Comparison of ENCODE assay signal across 1 cellular context in the genomic region with DNA sequence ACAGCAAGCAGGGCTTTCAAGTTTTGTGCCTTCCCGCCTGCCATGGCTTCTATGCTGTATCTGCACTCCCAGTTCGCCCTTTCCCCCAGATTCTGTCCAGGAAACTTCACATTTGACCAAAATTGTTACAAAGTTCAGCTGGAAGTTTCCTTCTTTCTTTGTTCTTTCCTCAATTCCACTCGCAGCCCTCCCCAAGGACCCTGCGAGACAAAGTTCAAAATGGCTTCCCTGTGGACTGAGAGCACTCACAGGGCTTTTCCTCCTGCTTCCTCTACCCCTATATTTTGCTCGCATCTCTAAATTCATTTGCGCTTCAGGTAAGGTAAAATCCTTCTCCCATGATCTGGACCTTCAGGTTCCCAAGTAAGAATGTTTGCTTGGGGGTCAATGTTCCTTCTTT.
TF ChIP-seq lines count a peak whose summit lies in the region.

No MANE protein-coding gene starts in this region.

TF ChIP-seq in GM23338, 12 proteins besides CTCF, POLR2A, EP300 and RAD21:
- no peak for TF ChIP-seq NANOG (IDR thresholded peaks at IDR 0.05; ENCODE audit: borderline replicate concordance)
- no peak for TF ChIP-seq ZNF114 (CRISPR knock-in tag; IDR thresholded peaks at IDR 0.05)
- TF ChIP-seq, protein P1, sequence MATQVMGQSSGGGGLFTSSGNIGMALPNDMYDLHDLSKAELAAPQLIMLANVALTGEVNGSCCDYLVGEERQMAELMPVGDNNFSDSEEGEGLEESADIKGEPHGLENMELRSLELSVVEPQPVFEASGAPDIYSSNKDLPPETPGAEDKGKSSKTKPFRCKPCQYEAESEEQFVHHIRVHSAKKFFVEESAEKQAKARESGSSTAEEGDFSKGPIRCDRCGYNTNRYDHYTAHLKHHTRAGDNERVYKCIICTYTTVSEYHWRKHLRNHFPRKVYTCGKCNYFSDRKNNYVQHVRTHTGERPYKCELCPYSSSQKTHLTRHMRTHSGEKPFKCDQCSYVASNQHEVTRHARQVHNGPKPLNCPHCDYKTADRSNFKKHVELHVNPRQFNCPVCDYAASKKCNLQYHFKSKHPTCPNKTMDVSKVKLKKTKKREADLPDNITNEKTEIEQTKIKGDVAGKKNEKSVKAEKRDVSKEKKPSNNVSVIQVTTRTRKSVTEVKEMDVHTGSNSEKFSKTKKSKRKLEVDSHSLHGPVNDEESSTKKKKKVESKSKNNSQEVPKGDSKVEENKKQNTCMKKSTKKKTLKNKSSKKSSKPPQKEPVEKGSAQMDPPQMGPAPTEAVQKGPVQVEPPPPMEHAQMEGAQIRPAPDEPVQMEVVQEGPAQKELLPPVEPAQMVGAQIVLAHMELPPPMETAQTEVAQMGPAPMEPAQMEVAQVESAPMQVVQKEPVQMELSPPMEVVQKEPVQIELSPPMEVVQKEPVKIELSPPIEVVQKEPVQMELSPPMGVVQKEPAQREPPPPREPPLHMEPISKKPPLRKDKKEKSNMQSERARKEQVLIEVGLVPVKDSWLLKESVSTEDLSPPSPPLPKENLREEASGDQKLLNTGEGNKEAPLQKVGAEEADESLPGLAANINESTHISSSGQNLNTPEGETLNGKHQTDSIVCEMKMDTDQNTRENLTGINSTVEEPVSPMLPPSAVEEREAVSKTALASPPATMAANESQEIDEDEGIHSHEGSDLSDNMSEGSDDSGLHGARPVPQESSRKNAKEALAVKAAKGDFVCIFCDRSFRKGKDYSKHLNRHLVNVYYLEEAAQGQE (IDR thresholded peaks at IDR 0.05; ENCODE audit: unreplicated experiment), result no peak
- no peak for TF ChIP-seq POLR2AphosphoS5 (IDR thresholded peaks at IDR 0.05; ENCODE audit: low read depth)
- no peak for TF ChIP-seq ZNF331 (CRISPR knock-in tag; IDR thresholded peaks at IDR 0.05; ENCODE audit: low read depth)
- TF ChIP-seq EZH2phosphoT487 (IDR thresholded peaks at IDR 0.05; ENCODE audit: unreplicated experiment), result no peak
- TF ChIP-seq JUNB (IDR thresholded peaks at IDR 0.05; ENCODE audit: unreplicated experiment), result no peak
- TF ChIP-seq STAT1 (IDR thresholded peaks at IDR 0.05; ENCODE audit: unreplicated experiment), result no peak
- no peak for TF ChIP-seq EZH2 (IDR thresholded peaks at IDR 0.05; ENCODE audit: low read depth, unreplicated experiment)
- TF ChIP-seq, protein P2, sequence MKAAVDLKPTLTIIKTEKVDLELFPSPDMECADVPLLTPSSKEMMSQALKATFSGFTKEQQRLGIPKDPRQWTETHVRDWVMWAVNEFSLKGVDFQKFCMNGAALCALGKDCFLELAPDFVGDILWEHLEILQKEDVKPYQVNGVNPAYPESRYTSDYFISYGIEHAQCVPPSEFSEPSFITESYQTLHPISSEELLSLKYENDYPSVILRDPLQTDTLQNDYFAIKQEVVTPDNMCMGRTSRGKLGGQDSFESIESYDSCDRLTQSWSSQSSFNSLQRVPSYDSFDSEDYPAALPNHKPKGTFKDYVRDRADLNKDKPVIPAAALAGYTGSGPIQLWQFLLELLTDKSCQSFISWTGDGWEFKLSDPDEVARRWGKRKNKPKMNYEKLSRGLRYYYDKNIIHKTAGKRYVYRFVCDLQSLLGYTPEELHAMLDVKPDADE (IDR thresholded peaks at IDR 0.05), result no peak
- TF ChIP-seq, protein P3, sequence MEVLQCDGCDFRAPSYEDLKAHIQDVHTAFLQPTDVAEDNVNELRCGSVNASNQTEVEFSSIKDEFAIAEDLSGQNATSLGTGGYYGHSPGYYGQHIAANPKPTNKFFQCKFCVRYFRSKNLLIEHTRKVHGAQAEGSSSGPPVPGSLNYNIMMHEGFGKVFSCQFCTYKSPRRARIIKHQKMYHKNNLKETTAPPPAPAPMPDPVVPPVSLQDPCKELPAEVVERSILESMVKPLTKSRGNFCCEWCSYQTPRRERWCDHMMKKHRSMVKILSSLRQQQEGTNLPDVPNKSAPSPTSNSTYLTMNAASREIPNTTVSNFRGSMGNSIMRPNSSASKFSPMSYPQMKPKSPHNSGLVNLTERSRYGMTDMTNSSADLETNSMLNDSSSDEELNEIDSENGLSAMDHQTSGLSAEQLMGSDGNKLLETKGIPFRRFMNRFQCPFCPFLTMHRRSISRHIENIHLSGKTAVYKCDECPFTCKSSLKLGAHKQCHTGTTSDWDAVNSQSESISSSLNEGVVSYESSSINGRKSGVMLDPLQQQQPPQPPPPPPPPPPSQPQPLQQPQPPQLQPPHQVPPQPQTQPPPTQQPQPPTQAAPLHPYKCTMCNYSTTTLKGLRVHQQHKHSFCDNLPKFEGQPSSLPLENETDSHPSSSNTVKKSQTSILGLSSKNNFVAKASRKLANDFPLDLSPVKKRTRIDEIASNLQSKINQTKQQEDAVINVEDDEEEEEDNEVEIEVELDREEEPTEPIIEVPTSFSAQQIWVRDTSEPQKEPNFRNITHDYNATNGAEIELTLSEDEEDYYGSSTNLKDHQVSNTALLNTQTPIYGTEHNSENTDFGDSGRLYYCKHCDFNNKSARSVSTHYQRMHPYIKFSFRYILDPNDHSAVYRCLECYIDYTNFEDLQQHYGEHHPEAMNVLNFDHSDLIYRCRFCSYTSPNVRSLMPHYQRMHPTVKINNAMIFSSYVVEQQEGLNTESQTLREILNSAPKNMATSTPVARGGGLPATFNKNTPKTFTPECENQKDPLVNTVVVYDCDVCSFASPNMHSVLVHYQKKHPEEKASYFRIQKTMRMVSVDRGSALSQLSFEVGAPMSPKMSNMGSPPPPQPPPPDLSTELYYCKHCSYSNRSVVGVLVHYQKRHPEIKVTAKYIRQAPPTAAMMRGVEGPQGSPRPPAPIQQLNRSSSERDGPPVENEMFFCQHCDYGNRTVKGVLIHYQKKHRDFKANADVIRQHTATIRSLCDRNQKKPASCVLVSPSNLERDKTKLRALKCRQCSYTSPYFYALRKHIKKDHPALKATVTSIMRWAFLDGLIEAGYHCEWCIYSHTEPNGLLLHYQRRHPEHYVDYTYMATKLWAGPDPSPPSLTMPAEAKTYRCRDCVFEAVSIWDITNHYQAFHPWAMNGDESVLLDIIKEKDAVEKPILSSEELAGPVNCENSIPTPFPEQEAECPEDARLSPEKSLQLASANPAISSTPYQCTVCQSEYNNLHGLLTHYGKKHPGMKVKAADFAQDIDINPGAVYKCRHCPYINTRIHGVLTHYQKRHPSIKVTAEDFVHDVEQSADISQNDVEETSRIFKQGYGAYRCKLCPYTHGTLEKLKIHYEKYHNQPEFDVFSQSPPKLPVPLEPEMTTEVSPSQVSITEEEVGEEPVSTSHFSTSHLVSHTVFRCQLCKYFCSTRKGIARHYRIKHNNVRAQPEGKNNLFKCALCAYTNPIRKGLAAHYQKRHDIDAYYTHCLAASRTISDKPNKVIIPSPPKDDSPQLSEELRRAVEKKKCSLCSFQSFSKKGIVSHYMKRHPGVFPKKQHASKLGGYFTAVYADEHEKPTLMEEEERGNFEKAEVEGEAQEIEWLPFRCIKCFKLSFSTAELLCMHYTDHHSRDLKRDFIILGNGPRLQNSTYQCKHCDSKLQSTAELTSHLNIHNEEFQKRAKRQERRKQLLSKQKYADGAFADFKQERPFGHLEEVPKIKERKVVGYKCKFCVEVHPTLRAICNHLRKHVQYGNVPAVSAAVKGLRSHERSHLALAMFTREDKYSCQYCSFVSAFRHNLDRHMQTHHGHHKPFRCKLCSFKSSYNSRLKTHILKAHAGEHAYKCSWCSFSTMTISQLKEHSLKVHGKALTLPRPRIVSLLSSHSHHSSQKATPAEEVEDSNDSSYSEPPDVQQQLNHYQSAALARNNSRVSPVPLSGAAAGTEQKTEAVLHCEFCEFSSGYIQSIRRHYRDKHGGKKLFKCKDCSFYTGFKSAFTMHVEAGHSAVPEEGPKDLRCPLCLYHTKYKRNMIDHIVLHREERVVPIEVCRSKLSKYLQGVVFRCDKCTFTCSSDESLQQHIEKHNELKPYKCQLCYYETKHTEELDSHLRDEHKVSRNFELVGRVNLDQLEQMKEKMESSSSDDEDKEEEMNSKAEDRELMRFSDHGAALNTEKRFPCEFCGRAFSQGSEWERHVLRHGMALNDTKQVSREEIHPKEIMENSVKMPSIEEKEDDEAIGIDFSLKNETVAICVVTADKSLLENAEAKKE (CRISPR knock-in tag; IDR thresholded peaks at IDR 0.05), result no peak
- TF ChIP-seq CREB1 (CRISPR knock-in tag; IDR thresholded peaks at IDR 0.05; ENCODE audit: low read depth), result no peak
TF ChIP-seq in GM23338: peak in this region for 0.
